1 cellular context compared by ENCODE assay signal in genomic region chr7:34523233-34523918, GRCh38.
TF ChIP-seq lines count a peak whose summit lies in the region.

No MANE protein-coding gene starts in this region.

TF ChIP-seq in WTC11, 78 proteins besides CTCF, POLR2A, EP300 and RAD21 (continued from another document):
- TF ChIP-seq HMGXB4 (CRISPR knock-in tag; IDR thresholded peaks at IDR 0.05) = no peak
- no peak for TF ChIP-seq ZNF138 (CRISPR knock-in tag; conservative IDR thresholded peaks at IDR 0.05)
- no peak for TF ChIP-seq SOX15 (CRISPR knock-in tag; IDR thresholded peaks at IDR 0.05)
- TF ChIP-seq TP53 (CRISPR knock-in tag; IDR thresholded peaks at IDR 0.05) = no peak
- no peak for TF ChIP-seq AR (CRISPR knock-in tag; IDR thresholded peaks at IDR 0.05)
- no peak for TF ChIP-seq AFF4 (CRISPR knock-in tag; IDR thresholded peaks at IDR 0.05; ENCODE audit: borderline replicate concordance)
